ENCODE assay signal across 15 cellular contexts in the genomic region with DNA sequence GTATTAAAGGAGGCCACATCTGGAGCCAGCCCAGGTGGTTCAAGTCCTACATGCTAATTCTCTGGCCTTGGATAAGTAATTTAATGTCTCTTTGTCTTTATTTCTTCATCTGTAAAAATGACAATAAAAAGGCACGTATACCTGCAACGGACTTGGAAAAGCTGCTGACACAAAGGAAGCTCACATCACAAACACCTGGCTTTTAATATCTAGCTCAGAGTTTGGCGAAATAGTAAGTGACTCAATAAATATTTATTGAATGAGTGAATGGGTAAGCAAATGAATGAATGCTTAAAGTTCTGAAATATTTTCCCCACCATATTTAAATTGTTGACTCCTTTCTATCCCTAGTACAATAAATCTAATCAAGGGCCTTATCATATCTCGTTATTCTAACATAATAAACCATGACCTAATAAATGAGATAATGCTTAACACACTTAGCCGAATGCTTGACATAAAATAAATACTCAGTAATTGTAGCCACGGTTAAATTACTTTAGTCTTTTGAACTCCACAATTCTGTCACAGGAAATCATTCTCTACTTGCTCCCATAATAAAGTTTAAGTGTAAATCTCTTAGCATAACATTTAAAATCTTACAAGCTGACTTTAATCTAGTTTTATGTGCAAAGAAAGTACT.
A peak's percentile ranks its signal among the peaks of the same experiment; 100 is the strongest.
DNase-seq lines count a peak whose midpoint lies in the region; ATAC-seq and TF ChIP-seq lines count a peak whose summit lies in the region.
"Had no signal": no experiment of that assay in that cellular context is flagged by ENCODE, and none has a peak within 500 bp of the region (broad histone marks: within the 10 kb centered on the region; RNA-seq: fewer than 3 reads in every experiment).

No MANE protein-coding gene starts in this region.

- no peaks in the 10 kb centered on the region for H3F3A ChIP-seq in PC-3 (ENCODE audit: low read length, unreplicated experiment)

- POLR2A ChIA-PET in HEK293 (lab: Yijun Ruan, JAX) (no interaction called here), PC-3 (lab: Charles Lee; ENCODE audit: unreplicated experiment) (no interaction called here)

- H2AFZ ChIP-seq in PC-3 (ENCODE audit: low read length): peak overlapping the region; percentile 39
- H2AFZ ChIP-seq: GM23338 had no signal

- no peaks in the 10 kb centered on the region for H3K27me3 ChIP-seq in PC-3 (ENCODE audit: low read length)
- H3K27me3 ChIP-seq: BLaER1 treated with 17β-estradiol and CSF1 and Interleukin-3, amounts not matched to agents 10 nM and 100 nM had no signal

- peak overlapping the region; percentile 33 for H3K9ac ChIP-seq in PC-3 (ENCODE audit: low read length)
- H3K9ac ChIP-seq: BLaER1 treated with 17β-estradiol and CSF1 and Interleukin-3, amounts not matched to agents 10 nM and 100 nM had no signal

- H3K4me3 ChIP-seq in HEK293 (ENCODE audit: low read depth, low read length): no peak overlapping the region
- peak overlapping the region; percentile 19 for H3K4me3 ChIP-seq in PC-3 (ENCODE audit: low read length)
- H3K4me3 ChIP-seq: BLaER1 treated with 17β-estradiol and CSF1 and Interleukin-3, amounts not matched to agents 10 nM and 100 nM; GM23338 had no signal

- H3K4me2 ChIP-seq in PC-3 (ENCODE audit: low read length): peak overlapping the region; percentile 70
- H3K4me2 ChIP-seq: BLaER1 treated with 17β-estradiol and CSF1 and Interleukin-3, amounts not matched to agents 10 nM and 100 nM; GM23338 had no signal

- H3K79me2 ChIP-seq in PC-3 (ENCODE audit: low read length): no peaks in the 10 kb centered on the region

- H3K27ac ChIP-seq in HEK293 (ENCODE audit: extremely low read depth, low read depth, low read length) (no peak overlapping the region), PC-3 (ENCODE audit: low read length) (peak overlapping the region; percentile 85)
- H3K27ac ChIP-seq: BLaER1 treated with 17β-estradiol and CSF1 and Interleukin-3, amounts not matched to agents 10 nM and 100 nM; HL-60 had no signal

- no peaks in the 10 kb centered on the region for H4K20me1 ChIP-seq in PC-3 (ENCODE audit: low read length)
- H4K20me1 ChIP-seq: BLaER1 treated with 17β-estradiol and CSF1 and Interleukin-3, amounts not matched to agents 10 nM and 100 nM had no signal

- H3K36me3 ChIP-seq in HEK293 (ENCODE audit: control insufficient read depth in 2 of 2, insufficient read depth in 1 of 2, low read length in 2 of 2) (no peaks in the 10 kb centered on the region), PC-3 (ENCODE audit: low read depth, low read length) (no peaks in the 10 kb centered on the region)
- H3K36me3 ChIP-seq: BLaER1 treated with 17β-estradiol and CSF1 and Interleukin-3, amounts not matched to agents 10 nM and 100 nM had no signal

- no peaks in the 10 kb centered on the region for H3K9me3 ChIP-seq in HEK293 (ENCODE audit: control insufficient read depth, insufficient read depth, low read depth, low read length)
- no peaks in the 10 kb centered on the region for H3K9me3 ChIP-seq in PC-3 (ENCODE audit: low read length)
- H3K9me3 ChIP-seq: BLaER1 treated with 17β-estradiol and CSF1 and Interleukin-3, amounts not matched to agents 10 nM and 100 nM had no signal

- no TSS peak for BruUV-seq in PC-3 (replicated peaks; lab: Mats Ljungman, UMichigan)

- CTCF ChIA-PET in HEK293 (lab: Yijun Ruan, JAX): interaction anchor here (0.8 kb wide), 1 partner anchor 114 kb away, joined by 3 read pairs; no protein-coding TSS in a partner anchor
- CTCF ChIA-PET in PC-3 (lab: Charles Lee): no interaction called here

- DNase-seq in NCI-H526 (lab: John Stamatoyannopoulos, UW) (peak; percentile 57 to 80), PC-3 (peak; percentile 83), NCI-H1092 treated with DMSO at 0.1 percent for 48 hours (lab: John Stamatoyannopoulos, UW) (no peak), GM03348 (ENCODE audit: low spot score) (no peak), D341Med (ENCODE audit: low spot score) (no peak)
- DNase-seq: Calu3; CD8-positive, alpha-beta T cell; DMS53; DND-41; HCEC 1CT; HFFc6 had no signal

- H3K9me2 ChIP-seq in PC-3 (replicated peaks; ENCODE audit: low read length): no peaks in the 10 kb centered on the region

- no peaks in the 10 kb centered on the region for H3K4me1 ChIP-seq in HEK293 (ENCODE audit: control insufficient read depth, insufficient read depth, low read length)
- H3K4me1 ChIP-seq in PC-3 (ENCODE audit: insufficient read depth, low read length): peaks cover 46% of the 10 kb centered on the region
- H3K4me1 ChIP-seq: BLaER1 treated with 17β-estradiol and CSF1 and Interleukin-3, amounts not matched to agents 10 nM and 100 nM had no signal

- ATAC-seq in PC-3: peak; percentile 57
- ATAC-seq: CD8-positive, alpha-beta T cell; GM23338 had no signal

- intact Hi-C loops in PC-3 (cut with micrococcal nuclease): loop anchor here (1.0 to 5.0 kb wide), 2 partner anchors 19 to 44 kb away; no protein-coding TSS in a partner anchor

- TF ChIP-seq CTCF in HEK293 (tag by site-specific recombination; IDR thresholded peaks at IDR 0.05) (no peak), PC-3 (conservative IDR thresholded peaks at IDR 0.05; ENCODE audit: low read depth, low read length) (no peak)

TF ChIP-seq in HEK293, 187 proteins besides CTCF, POLR2A, EP300 and RAD21:
- TF ChIP-seq BCL11B (tag by site-specific recombination; IDR thresholded peaks at IDR 0.05; ENCODE audit: low read depth) (no peak), FEZF1 (tag by site-specific recombination; IDR thresholded peaks at IDR 0.05) (peak; percentile 60), ZNF394 (tag by site-specific recombination; IDR thresholded peaks at IDR 0.05; ENCODE audit: borderline replicate concordance) (no peak), TCF7L2 (IDR thresholded peaks at IDR 0.05; ENCODE audit: borderline replicate concordance, low read depth, low read length) (peak; percentile 74; the same call in 1 of the 2 replicates), ZNF747 (tag by site-specific recombination; IDR thresholded peaks at IDR 0.05) (no peak), ZNF514 (tag by site-specific recombination; IDR thresholded peaks at IDR 0.05) (no peak), ZNF843 (tag by site-specific recombination; IDR thresholded peaks at IDR 0.05) (peak; percentile 67; the same call in 1 of the 2 replicates)
- TF ChIP-seq, protein P1, sequence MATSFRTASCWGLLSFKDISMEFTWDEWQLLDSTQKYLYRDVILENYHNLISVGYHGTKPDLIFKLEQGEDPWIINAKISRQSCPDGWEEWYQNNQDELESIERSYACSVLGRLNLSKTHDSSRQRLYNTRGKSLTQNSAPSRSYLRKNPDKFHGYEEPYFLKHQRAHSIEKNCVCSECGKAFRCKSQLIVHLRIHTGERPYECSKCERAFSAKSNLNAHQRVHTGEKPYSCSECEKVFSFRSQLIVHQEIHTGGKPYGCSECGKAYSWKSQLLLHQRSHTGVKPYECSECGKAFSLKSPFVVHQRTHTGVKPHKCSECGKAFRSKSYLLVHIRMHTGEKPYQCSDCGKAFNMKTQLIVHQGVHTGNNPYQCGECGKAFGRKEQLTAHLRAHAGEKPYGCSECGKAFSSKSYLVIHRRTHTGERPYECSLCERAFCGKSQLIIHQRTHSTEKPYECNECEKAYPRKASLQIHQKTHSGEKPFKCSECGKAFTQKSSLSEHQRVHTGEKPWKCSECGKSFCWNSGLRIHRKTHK (tag by site-specific recombination; IDR thresholded peaks at IDR 0.05): no peak
- TF ChIP-seq, protein P2, sequence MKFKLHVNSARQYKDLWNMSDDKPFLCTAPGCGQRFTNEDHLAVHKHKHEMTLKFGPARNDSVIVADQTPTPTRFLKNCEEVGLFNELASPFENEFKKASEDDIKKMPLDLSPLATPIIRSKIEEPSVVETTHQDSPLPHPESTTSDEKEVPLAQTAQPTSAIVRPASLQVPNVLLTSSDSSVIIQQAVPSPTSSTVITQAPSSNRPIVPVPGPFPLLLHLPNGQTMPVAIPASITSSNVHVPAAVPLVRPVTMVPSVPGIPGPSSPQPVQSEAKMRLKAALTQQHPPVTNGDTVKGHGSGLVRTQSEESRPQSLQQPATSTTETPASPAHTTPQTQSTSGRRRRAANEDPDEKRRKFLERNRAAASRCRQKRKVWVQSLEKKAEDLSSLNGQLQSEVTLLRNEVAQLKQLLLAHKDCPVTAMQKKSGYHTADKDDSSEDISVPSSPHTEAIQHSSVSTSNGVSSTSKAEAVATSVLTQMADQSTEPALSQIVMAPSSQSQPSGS (tag by site-specific recombination; IDR thresholded peaks at IDR 0.05; ENCODE audit: low read depth): 0 out of 2 replicates have a peak, but pooled peaks have one; percentile 27
TF ChIP-seq in HEK293: peak in this region for 4.

Comparison
In these comparisons a context has a peak if more than half of its experiments do, and no peak if none do; other contexts are left out.
1. DNase-seq: peak in NCI-H526 (2 of 2) and PC-3 (single experiment); none in NCI-H1092 treated with DMSO at 0.1 percent for 48 hours (single experiment), GM03348 (single experiment) and D341Med (single experiment).